Comparison of ENCODE assay signal across 20 cellular contexts in genomic region chr22:19773470-19774040, GRCh38. TPM values are rescaled to one million over a fixed set of nuclear protein-coding genes. Genes with fewer than 3 reads are reported as not detected.
DNase-seq lines count a peak whose midpoint lies in the region; ATAC-seq, FAIRE-seq and TF ChIP-seq lines count a peak whose summit lies in the region.
"Had no signal": no experiment of that assay in that cellular context is flagged by ENCODE, and none has a peak within 500 bp of the region (broad histone marks: within the 10 kb centered on the region; RNA-seq: fewer than 3 reads in every experiment).

No MANE protein-coding gene starts in this region.

- TF ChIP-seq RAD21 in K562 (CRISPR knock-in tag; conservative IDR thresholded peaks at IDR 0.05 in 1 of 2, IDR thresholded peaks at IDR 0.05 in 1 of 2), result no peak

- peaks cover 63% of the 10 kb centered on the region for H3K4me1 Mint-ChIP-seq in stimulated activated memory B cell treated with anti-CD40 and anti-IgM and Interleukin-4, amounts not matched to agents 10 μg/mL and 1 μg/mL and 100 μg/mL, for 72 hours

- intact Hi-C loops in right cardiac atrium (cut with DNase I), result no loop called here
- intact Hi-C loops in K562 (cut with micrococcal nuclease), result no loop called here

- peak in 2 of 3 donors; percentile 7 to 17 for DNase-seq in right cardiac atrium
- DNase-seq in right atrium auricular region (ENCODE audit: low spot score), result no peak
- no peak for DNase-seq in K562 (ENCODE audit: extremely low read depth in 1 of 4, low spot score in 3 of 4)
- DNase-seq in HT-29 (ENCODE audit: low spot score), result no peak
- no peak for DNase-seq in stimulated activated naive CD8-positive, alpha-beta T cell treated with anti-CD3 and anti-CD28 coated beads, Interleukin-15, Interleukin-2, amounts not matched to agents 100 U/mL and 50 U/mL, for 24 hours
- DNase-seq: Calu3; CD4-positive, CD25-positive, alpha-beta regulatory T cell; DMS53; MG63; NCI-H1092 treated with DMSO at 0.1 percent for 48 hours; NCI-H2107; NCI-H226; NCI-H524 treated with DMSO at 0.1 percent for 48 hours; SHP77 treated with DMSO at 0.1 percent for 48 hours had no signal

- H3K9me3 ChIP-seq in right cardiac atrium (ENCODE audit: control insufficient read depth, low read length) (no peaks in the 10 kb centered on the region), right atrium auricular region (no peaks in the 10 kb centered on the region), K562 (replicated peaks; ENCODE audit: control insufficient read depth, insufficient read depth, low read depth, low read length) (no peaks in the 10 kb centered on the region)
- H3K9me3 ChIP-seq: A549, HAP-1, MG63, Peyer's patch had no signal

- H3K79me2 ChIP-seq in K562 (ENCODE audit: control insufficient read depth, insufficient read depth, low read length), result no peaks in the 10 kb centered on the region

- H4K20me1 ChIP-seq in K562 (replicated peaks; ENCODE audit: control insufficient read depth, insufficient read depth, low read length), result 0 out of 2 replicates have a peak, but pooled peaks cover 3% of the 10 kb centered on the region

- H3K4me3 Mint-ChIP-seq in stimulated activated memory B cell treated with anti-CD40 and anti-IgM and Interleukin-4, amounts not matched to agents 10 μg/mL and 1 μg/mL and 100 μg/mL, for 72 hours, result no peak overlapping the region
- H3K4me3 Mint-ChIP-seq: CD4-positive, CD25-positive, alpha-beta regulatory T cell had no signal

- no peak for TF ChIP-seq POLR2A in K562 (conservative IDR thresholded peaks at IDR 0.05)

- H3K9ac ChIP-seq in K562 (ENCODE audit: insufficient read depth in 1 of 2, low read depth in 2 of 2, low read length in 2 of 2), result peak overlapping the region; percentile 51 to 90; a peak in 2 of 4 replicates

- no peak for FAIRE-seq in K562 (lab: Jason Lieb, UNC)
- FAIRE-seq: A549 had no signal

- no peak overlapping the region for H3K27ac ChIP-seq in right cardiac atrium (ENCODE audit: low read length)
- H3K27ac ChIP-seq in right atrium auricular region, result no peak overlapping the region
- no peak overlapping the region for H3K27ac ChIP-seq in K562 (ENCODE audit: extremely low read depth, low read depth, low read length)
- H3K27ac ChIP-seq: A549, Peyer's patch had no signal

- H3K4me1 ChIP-seq in right cardiac atrium (ENCODE audit: control insufficient read depth, insufficient read depth, low read length) (no peaks in the 10 kb centered on the region), right atrium auricular region (peaks cover 0 to 3% of the 10 kb centered on the region in 2 donors), K562 (replicated peaks in 1 of 2; ENCODE audit: control insufficient read depth in 2 of 2, insufficient read depth in 2 of 2, low read length in 2 of 2) (peaks cover 38 to 69% of the 10 kb centered on the region in 2 experiments)
- H3K4me1 ChIP-seq: A549 had no signal

- no TSS peak for BruUV-seq in K562 (replicated peaks; lab: Mats Ljungman, UMichigan)

- TF ChIP-seq CTCF in right atrium auricular region (IDR thresholded peaks at IDR 0.05), result no peak
- no peak for TF ChIP-seq CTCF in K562 (IDR thresholded peaks at IDR 0.05 in 2 of 3, conservative IDR thresholded peaks at IDR 0.05 in 1 of 3; ENCODE audit: insufficient read depth in 2 of 3, low read depth in 1 of 3, low read length in 3 of 3)

- in situ Hi-C loops in K562 (cut with MboI), result no loop called here

- H3K36me3 Mint-ChIP-seq in stimulated activated memory B cell treated with anti-CD40 and anti-IgM and Interleukin-4, amounts not matched to agents 10 μg/mL and 1 μg/mL and 100 μg/mL, for 72 hours, result no peaks in the 10 kb centered on the region
- H3K36me3 Mint-ChIP-seq: CD4-positive, CD25-positive, alpha-beta regulatory T cell had no signal

- H2AFZ ChIP-seq in K562 (ENCODE audit: low read depth, low read length), result peak overlapping the region; percentile 87

- 77% methylated on average over 9 of the region's 9 CpGs for WGBS in right cardiac atrium
- 59% methylated on average over 9 of the region's 9 CpGs for WGBS in K562 (ENCODE audit: insufficient coverage, low coverage, missing lambda C conversion rate)

- H3K27me3 Mint-ChIP-seq in stimulated activated memory B cell treated with anti-CD40 and anti-IgM and Interleukin-4, amounts not matched to agents 10 μg/mL and 1 μg/mL and 100 μg/mL, for 72 hours, result peaks cover 91% of the 10 kb centered on the region

- H3K4me3 ChIP-seq in right cardiac atrium (ENCODE audit: low read length) (no peak overlapping the region), right atrium auricular region (no peak overlapping the region), K562 (no peak overlapping the region)
- H3K4me3 ChIP-seq: A549, HAP-1, MG63 had no signal

- no peaks in the 10 kb centered on the region for H3K9me3 Mint-ChIP-seq in stimulated activated memory B cell treated with anti-CD40 and anti-IgM and Interleukin-4, amounts not matched to agents 10 μg/mL and 1 μg/mL and 100 μg/mL, for 72 hours

- H3K27me3 ChIP-seq in right cardiac atrium (ENCODE audit: control insufficient read depth, insufficient read depth), result no peaks in the 10 kb centered on the region
- H3K27me3 ChIP-seq in right atrium auricular region, result peaks cover under 1 to 1% of the 10 kb centered on the region in 2 donors
- H3K27me3 ChIP-seq in K562 (ENCODE audit: control insufficient read depth in 2 of 2, insufficient read depth in 2 of 2, low read length in 2 of 2), result peaks cover 0 to 9% of the 10 kb centered on the region in 2 experiments; a peak in 2 of 5 replicates
- H3K27me3 ChIP-seq: MG63 had no signal

- no peak for TF ChIP-seq EP300 in K562 (IDR thresholded peaks at IDR 0.05; ENCODE audit: low read length)

- no peak for ATAC-seq in right cardiac atrium
- ATAC-seq in HG02763 (IDR thresholded peaks at IDR 0.05; ENCODE audit: unreplicated experiment), result peak; percentile 10
- peak; percentile 10 for ATAC-seq in K562
- no peak for ATAC-seq in stimulated activated memory B cell treated with anti-CD40 and anti-IgM and Interleukin-4, amounts not matched to agents 10 μg/mL and 1 μg/mL and 100 μg/mL, for 72 hours
- no peak for ATAC-seq in HG03469 (IDR thresholded peaks at IDR 0.05; ENCODE audit: unreplicated experiment)
- ATAC-seq in stimulated activated naive CD8-positive, alpha-beta T cell treated with anti-CD3 and anti-CD28 coated beads, Interleukin-15, Interleukin-2, amounts not matched to agents 100 U/mL and 50 U/mL, for 24 hours, result no peak
- ATAC-seq: A549 had no signal

- peak overlapping the region; percentile 64 for H3K27ac Mint-ChIP-seq in stimulated activated memory B cell treated with anti-CD40 and anti-IgM and Interleukin-4, amounts not matched to agents 10 μg/mL and 1 μg/mL and 100 μg/mL, for 72 hours
- H3K27ac Mint-ChIP-seq: CD4-positive, CD25-positive, alpha-beta regulatory T cell had no signal

- no peaks in the 10 kb centered on the region for H3K36me3 ChIP-seq in right atrium auricular region
- no peaks in the 10 kb centered on the region for H3K36me3 ChIP-seq in K562 (ENCODE audit: control insufficient read depth, insufficient read depth, low read length)
- H3K36me3 ChIP-seq: Peyer's patch had no signal

- peak overlapping the region; percentile 66; the same call in 1 of the 2 replicates for H3K4me2 ChIP-seq in K562 (ENCODE audit: insufficient read depth, low read length)
- H3K4me2 ChIP-seq: A549 had no signal

- H3K9me1 ChIP-seq in K562 (ENCODE audit: control insufficient read depth, insufficient read depth, low read length), result no peaks in the 10 kb centered on the region

- CTCF ChIA-PET in K562 (lab: Yijun Ruan, JAX; ENCODE audit: low intra/inter-chr PET ratio), result interaction anchor here (0.6 kb wide), 1 partner anchor 355 kb away, joined by 3 read pairs; no protein-coding TSS in a partner anchor

- POLR2A ChIA-PET in K562 (lab: Yijun Ruan, JAX), result interaction anchor here (0.6 to 12.4 kb wide), 24 partner anchors 10 to 969 kb away, joined by 3 to 205 read pairs (median 4); partner anchors contain the start of genes GNB1L and RTL10

RNA-seq across cellular contexts. Expression of gene TBX1, which starts 13.0 kb away (rescaled TPM):
- 1 to 10 TPM in 1 of 4 donors, under 1 TPM in 3; 0.19 to 1.4 (median 0.78) TPM for total RNA-seq in right cardiac atrium
- polyA plus RNA-seq in right cardiac atrium, result 0.88 TPM
- under 1 TPM in 1 of 2 donors, not detected in 1; 0.24 TPM for total RNA-seq in right atrium auricular region
- total RNA-seq in K562 (2011; cell fraction: chromatin; rRNA removed; ENCODE audit: low replicate concordance), result 31.9 and 90.7 TPM in 2 replicates
- 41.9 and 52.4 TPM in 2 replicates for total RNA-seq in K562 (2011; cell fraction: nucleolus; rRNA removed)
- total RNA-seq in K562 (2011; cell fraction: nucleoplasm; rRNA removed), result 40.6 and 47.0 TPM in 2 replicates
- total RNA-seq in K562 (2014; rRNA removed), result 8.9 and 14.0 TPM in 2 replicates
- total RNA-seq in K562 (2014; rRNA removed; fragmentation: Illumina TruSeq; extraction: Trizol), result 2.1 and 2.6 TPM in 2 replicates
- total RNA-seq in K562 (2015; rRNA removed; fragmentation: Illumina TruSeq; extraction: Trizol), result 3.5 and 3.9 TPM in 2 replicates
- 34.2 and 35.0 TPM in 2 replicates for total RNA-seq in K562 (2021)
- polyA plus RNA-seq in K562 (2011; rRNA removed), result 2.5 and 9.5 TPM in 2 replicates
- polyA plus RNA-seq in K562 (2011; cell fraction: cytosol; rRNA removed), result 5.8 and 7.7 TPM in 2 replicates
- polyA plus RNA-seq in K562 (2011; cell fraction: nucleus; rRNA removed), result 55.1 and 87.1 TPM in 2 replicates
- polyA plus RNA-seq in K562 (2012), result 12.4 and 14.0 TPM in 2 replicates
- polyA plus RNA-seq in K562 (2014; fragmentation: Illumina TruSeq; extraction: Trizol), result 8.0 and 12.8 TPM in 2 replicates
- under 1 TPM; 0.07 to 0.11 TPM for polyA plus RNA-seq in K562 (2014; fragmentation: Nextera tagmentation; extraction: Ambion mirVana)
- 14.7 and 17.1 TPM in 2 replicates for polyA plus RNA-seq in K562 (2014; rRNA removed)
- polyA minus RNA-seq in K562 (2011; rRNA and poly(A)+ RNA removed), result 2.2 and 5.5 TPM in 2 replicates
- 5.4 and 22.9 TPM in 2 replicates for polyA minus RNA-seq in K562 (2011; cell fraction: cytosol; rRNA and poly(A)+ RNA removed)
- 20.1 and 45.7 TPM in 2 replicates for polyA minus RNA-seq in K562 (2011; cell fraction: nucleus; rRNA and poly(A)+ RNA removed)
- total RNA-seq in HT-29 (2014; rRNA removed; shearing (Covaris generic)), result not detected in 2 replicates
- total RNA-seq: Calu3; CD4-positive, CD25-positive, alpha-beta regulatory T cell had no signal
- polyA plus RNA-seq: CD4-positive, CD25-positive, alpha-beta regulatory T cell had no signal

RNA-seq across cellular contexts. Expression of gene GP1BB, which starts 50.2 kb away (rescaled TPM):
- 1 to 10 TPM in 1 of 4 donors, not detected in 3; 9.0 TPM for total RNA-seq in right cardiac atrium
- polyA plus RNA-seq in right cardiac atrium, result 29.5 TPM
- 10 to 100 TPM; 25.8 to 34.7 TPM for total RNA-seq in right atrium auricular region
- total RNA-seq in K562 (2011; cell fraction: chromatin; rRNA removed; ENCODE audit: low replicate concordance), result 12.5 and 89.3 TPM in 2 replicates
- total RNA-seq in K562 (2011; cell fraction: nucleolus; rRNA removed), result 145 and 149 TPM in 2 replicates
- 44.7 and 52.3 TPM in 2 replicates for total RNA-seq in K562 (2011; cell fraction: nucleoplasm; rRNA removed)
- total RNA-seq in K562 (2014; rRNA removed), result 85.2 and 90.0 TPM in 2 replicates
- total RNA-seq in K562 (2014; rRNA removed; fragmentation: Illumina TruSeq; extraction: Trizol), result 2.1 and 2.8 TPM in 2 replicates
- 1.6 and 5.2 TPM in 2 replicates for total RNA-seq in K562 (2015; rRNA removed; fragmentation: Illumina TruSeq; extraction: Trizol)
- total RNA-seq in K562 (2021), result 139 and 162 TPM in 2 replicates
- polyA plus RNA-seq in K562 (2011; rRNA removed), result 9.2 and 33.6 TPM in 2 replicates
- 60.0 and 286 TPM in 2 replicates for polyA plus RNA-seq in K562 (2011; cell fraction: cytosol; rRNA removed)
- 103 and 165 TPM in 2 replicates for polyA plus RNA-seq in K562 (2011; cell fraction: nucleus; rRNA removed)
- 49.9 and 97.0 TPM in 2 replicates for polyA plus RNA-seq in K562 (2012)
- 1.6 and 15.2 TPM in 2 replicates for polyA plus RNA-seq in K562 (2014; fragmentation: Illumina TruSeq; extraction: Trizol)
- 1 to 10 TPM in 1 of 2 experiments, under 1 TPM in 1; 0.69 to 1.1 TPM for polyA plus RNA-seq in K562 (2014; fragmentation: Nextera tagmentation; extraction: Ambion mirVana)
- 110 and 150 TPM in 2 replicates for polyA plus RNA-seq in K562 (2014; rRNA removed)
- 2.4 and 2.8 TPM in 2 replicates for polyA minus RNA-seq in K562 (2011; rRNA and poly(A)+ RNA removed)
- polyA minus RNA-seq in K562 (2011; cell fraction: cytosol; rRNA and poly(A)+ RNA removed), result 43.2 and 113 TPM in 2 replicates
- 19.4 and 37.3 TPM in 2 replicates for polyA minus RNA-seq in K562 (2011; cell fraction: nucleus; rRNA and poly(A)+ RNA removed)
- not detected in 2 replicates for total RNA-seq in HT-29 (2014; rRNA removed; shearing (Covaris generic))
- total RNA-seq: Calu3 had no signal
- polyA plus RNA-seq: CD4-positive, CD25-positive, alpha-beta regulatory T cell had no signal

RNA-seq across cellular contexts. Expression of gene SEPTIN5, which starts 59.3 kb away (rescaled TPM):
- total RNA-seq in right cardiac atrium (100 to 1,000 TPM; 143 to 264 (median 199) TPM), right atrium auricular region (100 to 1,000 TPM; 162 to 287 TPM), K562 (2014; rRNA removed) (116 and 125 TPM in 2 replicates), K562 (2014; rRNA removed; fragmentation: Illumina TruSeq; extraction: Trizol) (92.5 and 94.6 TPM in 2 replicates), K562 (2015; rRNA removed; fragmentation: Illumina TruSeq; extraction: Trizol) (28.1 and 34.9 TPM in 2 replicates), K562 (2021) (177 and 195 TPM in 2 replicates)
- polyA plus RNA-seq in right cardiac atrium (243 TPM), K562 (2011; rRNA removed) (119 and 238 TPM in 2 replicates), K562 (2014; fragmentation: Illumina TruSeq; extraction: Trizol) (135 and 164 TPM in 2 replicates), K562 (2014; fragmentation: Nextera tagmentation; extraction: Ambion mirVana) (1 to 10 TPM in 1 of 2 experiments, under 1 TPM in 1; 0.03 to 1.9 TPM), K562 (2014; rRNA removed) (129 and 135 TPM in 2 replicates)
- total RNA-seq in K562 (2011; cell fraction: chromatin; rRNA removed; ENCODE audit: low replicate concordance), result 625 and 1,610 TPM in 2 replicates
- total RNA-seq in K562 (2011; cell fraction: nucleolus; rRNA removed), result 538 and 650 TPM in 2 replicates
- 407 and 495 TPM in 2 replicates for total RNA-seq in K562 (2011; cell fraction: nucleoplasm; rRNA removed)
- 143 and 156 TPM in 2 replicates for polyA plus RNA-seq in K562 (2011; cell fraction: cytosol; rRNA removed)
- 671 and 957 TPM in 2 replicates for polyA plus RNA-seq in K562 (2011; cell fraction: nucleus; rRNA removed)
- 122 and 123 TPM in 2 replicates for polyA plus RNA-seq in K562 (2012)
- polyA minus RNA-seq in K562 (2011; rRNA and poly(A)+ RNA removed), result 306 and 458 TPM in 2 replicates
- 83.2 and 205 TPM in 2 replicates for polyA minus RNA-seq in K562 (2011; cell fraction: cytosol; rRNA and poly(A)+ RNA removed)
- polyA minus RNA-seq in K562 (2011; cell fraction: nucleus; rRNA and poly(A)+ RNA removed), result 284 and 666 TPM in 2 replicates
- total RNA-seq in HT-29 (2014; rRNA removed; shearing (Covaris generic)), result 0.42 TPM in 1 of 2 replicates, not detected in the other
- polyA plus RNA-seq: CD4-positive, CD25-positive, alpha-beta regulatory T cell had no signal

Comparison
In these comparisons a context has a peak if more than half of its experiments do, and no peak if none do; other contexts are left out.
1. DNase-seq: peak in right cardiac atrium (2 of 3); none in right atrium auricular region (single experiment), K562 (0 of 4), HT-29 (single experiment) and stimulated activated naive CD8-positive, alpha-beta T cell treated with anti-CD3 and anti-CD28 coated beads, Interleukin-15, Interleukin-2, amounts not matched to agents 100 U/mL and 50 U/mL, for 24 hours (single experiment).
2. ATAC-seq: peak in HG02763 (single experiment) and K562 (single experiment); none in right cardiac atrium (0 of 2), stimulated activated memory B cell treated with anti-CD40 and anti-IgM and Interleukin-4, amounts not matched to agents 10 μg/mL and 1 μg/mL and 100 μg/mL, for 72 hours (single experiment), HG03469 (single experiment) and stimulated activated naive CD8-positive, alpha-beta T cell treated with anti-CD3 and anti-CD28 coated beads, Interleukin-15, Interleukin-2, amounts not matched to agents 100 U/mL and 50 U/mL, for 24 hours (single experiment).
3. RNA of gene SEPTIN5, which starts 59.3 kb away (total RNA-seq): 162 to 287 TPM in right atrium auricular region, 143 to 264 TPM in right cardiac atrium and 28.1 to 1,610 TPM in K562; 0.42 TPM in HT-29; every median in the first group is over 10 times any median in the second.